Comparison of ENCODE assay signal across 27 cellular contexts in the genomic region with DNA sequence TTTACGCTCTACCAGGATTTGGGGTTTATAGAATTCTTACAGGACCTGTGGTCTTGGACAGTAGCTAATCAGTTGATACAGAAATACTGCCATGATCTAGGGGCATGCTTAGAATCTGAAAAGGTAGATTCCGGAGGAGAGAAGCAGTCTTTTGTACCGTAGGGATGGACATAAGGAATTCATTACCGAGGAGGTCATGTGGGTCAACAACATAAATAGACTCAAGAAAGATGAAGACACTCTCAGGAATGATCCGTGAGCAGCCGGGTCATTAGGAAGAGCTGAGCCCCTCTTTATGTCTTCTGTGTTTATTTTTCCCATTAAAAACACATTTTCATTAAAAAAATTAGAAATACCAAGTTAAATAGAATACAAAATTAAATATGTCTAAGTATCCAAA.
"Had no signal": no experiment of that assay in that cellular context is flagged by ENCODE, and none has a peak within 500 bp of the region (broad histone marks: within the 10 kb centered on the region; RNA-seq: fewer than 3 reads in every experiment).

No MANE protein-coding gene starts in this region.

- DNase-seq: activated CD4-positive, alpha-beta memory T cell treated with anti-CD3 and anti-CD28 coated beads for 36 hours; activated CD4-positive, alpha-beta T cell treated with anti-CD3 and anti-CD28 coated beads, Interleukin-2, amount 10 ng/mL, durations not matched to agents 24 days and 14 days; activated CD8-positive, alpha-beta memory T cell treated with anti-CD3 and anti-CD28 coated beads, Interleukin-2, amount 50 U/mL, for 4 hours; activated effector memory CD4-positive, alpha-beta T cell treated with anti-CD3 and anti-CD28 coated beads, Interleukin-2, amount 50 U/mL, for 16 hours; activated naive CD4-positive, alpha-beta T cell treated with anti-CD3 and anti-CD28 coated beads for 36 hours; activated naive CD8-positive, alpha-beta T cell treated with anti-CD3 and anti-CD28 coated beads for 36 hours; activated T-cell treated with anti-CD3 and anti-CD28 coated beads, Interleukin-2, amount 50 U/mL, for 1 hour; aorta; cerebellar nuclear complex; colonic mucosa; effector CD8-positive, alpha-beta T cell; hippocampal formation; mesendoderm; mucosa of descending colon; occipital lobe; psoas muscle; stimulated activated naive CD4-positive, alpha-beta T cell treated with Interleukin-2 at 50 U/mL for 16 hours; T-helper 9 cell; WERI-Rb-1 had no signal

- H3K27ac Mint-ChIP-seq: activated CD4-positive, alpha-beta memory T cell treated with anti-CD3 and anti-CD28 coated beads for 36 hours; activated CD4-positive, alpha-beta T cell treated with anti-CD3 and anti-CD28 coated beads, Interleukin-2, amount 10 ng/mL, durations not matched to agents 24 days and 14 days; activated naive CD4-positive, alpha-beta T cell treated with anti-CD3 and anti-CD28 coated beads for 36 hours; activated naive CD8-positive, alpha-beta T cell treated with anti-CD3 and anti-CD28 coated beads for 36 hours; activated T-helper 1 cell treated with anti-CD3 and anti-CD28 coated beads, Interleukin-12 subunit alpha, Interleukin-12 subunit beta, Interleukin-2, Interleukin-4 antibody, amounts not matched to agents 30 ng/mL and 10 ng/mL and 1 ng/mL, durations not matched to agents 14 hours and 24 hours and 36 hours; T-helper 1 cell treated with Interleukin-12 subunit alpha and Interleukin-12 subunit beta and Interleukin-4 antibody, amounts not matched to agents 30 μg/mL and 1 μg/mL, for 36 hours had no signal

- H3K4me1 Mint-ChIP-seq: activated CD4-positive, alpha-beta T cell treated with anti-CD3 and anti-CD28 coated beads, Interleukin-2, amount 10 ng/mL, durations not matched to agents 24 days and 14 days; activated naive CD8-positive, alpha-beta T cell treated with anti-CD3 and anti-CD28 coated beads for 36 hours had no signal

- H3K4me3 Mint-ChIP-seq: activated CD4-positive, alpha-beta memory T cell treated with anti-CD3 and anti-CD28 coated beads for 36 hours; activated CD4-positive, alpha-beta T cell treated with anti-CD3 and anti-CD28 coated beads, Interleukin-2, amount 10 ng/mL, durations not matched to agents 24 days and 14 days; activated naive CD4-positive, alpha-beta T cell treated with anti-CD3 and anti-CD28 coated beads for 36 hours; activated naive CD8-positive, alpha-beta T cell treated with anti-CD3 and anti-CD28 coated beads for 36 hours; activated T-helper 1 cell treated with anti-CD3 and anti-CD28 coated beads, Interleukin-12 subunit alpha, Interleukin-12 subunit beta, Interleukin-2, Interleukin-4 antibody, amounts not matched to agents 30 ng/mL and 10 ng/mL and 1 ng/mL, durations not matched to agents 14 hours and 24 hours and 36 hours; brain; T-helper 1 cell treated with Interleukin-12 subunit alpha and Interleukin-12 subunit beta and Interleukin-4 antibody, amounts not matched to agents 30 μg/mL and 1 μg/mL, for 36 hours had no signal

- H3K27me3 ChIP-seq: adrenal gland, cardiac muscle cell, colonic mucosa, tibial nerve had no signal

- H3K4me3 ChIP-seq: adrenal gland, cardiac muscle cell, colonic mucosa, mucosa of descending colon, psoas muscle, tibial nerve had no signal

- ATAC-seq: activated CD4-positive, CD25-positive, alpha-beta regulatory T cell treated with anti-CD3 and anti-CD28 coated beads, Interleukin-2, amount 50 U/mL, for 24 hours; mucosa of descending colon; psoas muscle had no signal

- H3K9me3 ChIP-seq: adrenal gland, colonic mucosa, mucosa of descending colon, psoas muscle, tibial nerve had no signal

- H3K79me2 ChIP-seq: parathyroid adenoma had no signal

- H2AFZ ChIP-seq: parathyroid adenoma had no signal

- H3K36me3 Mint-ChIP-seq: activated CD4-positive, alpha-beta memory T cell treated with anti-CD3 and anti-CD28 coated beads for 36 hours; activated naive CD8-positive, alpha-beta T cell treated with anti-CD3 and anti-CD28 coated beads for 36 hours; brain had no signal

- H3K27ac ChIP-seq: adrenal gland, cardiac muscle cell, colonic mucosa, parathyroid adenoma, psoas muscle, tibial nerve, WERI-Rb-1 had no signal

- H3K9ac ChIP-seq: parathyroid adenoma had no signal

- H3K9me3 Mint-ChIP-seq: activated CD4-positive, alpha-beta memory T cell treated with anti-CD3 and anti-CD28 coated beads for 36 hours; activated CD4-positive, alpha-beta T cell treated with anti-CD3 and anti-CD28 coated beads, Interleukin-2, amount 10 ng/mL, durations not matched to agents 24 days and 14 days; activated naive CD8-positive, alpha-beta T cell treated with anti-CD3 and anti-CD28 coated beads for 36 hours; activated T-helper 1 cell treated with anti-CD3 and anti-CD28 coated beads, Interleukin-12 subunit alpha, Interleukin-12 subunit beta, Interleukin-2, Interleukin-4 antibody, amounts not matched to agents 30 ng/mL and 10 ng/mL and 1 ng/mL, durations not matched to agents 14 hours and 24 hours and 36 hours; T-helper 1 cell treated with Interleukin-12 subunit alpha and Interleukin-12 subunit beta and Interleukin-4 antibody, amounts not matched to agents 30 μg/mL and 1 μg/mL, for 36 hours had no signal

- H3K4me1 ChIP-seq: adrenal gland, colonic mucosa, parathyroid adenoma, psoas muscle, tibial nerve had no signal

- H3K36me3 ChIP-seq: adrenal gland, cardiac muscle cell, colonic mucosa, tibial nerve, WERI-Rb-1 had no signal

- H3K27me3 Mint-ChIP-seq: activated CD4-positive, alpha-beta T cell treated with anti-CD3 and anti-CD28 coated beads, Interleukin-2, amount 10 ng/mL, durations not matched to agents 24 days and 14 days had no signal
